In the genomic region with DNA sequence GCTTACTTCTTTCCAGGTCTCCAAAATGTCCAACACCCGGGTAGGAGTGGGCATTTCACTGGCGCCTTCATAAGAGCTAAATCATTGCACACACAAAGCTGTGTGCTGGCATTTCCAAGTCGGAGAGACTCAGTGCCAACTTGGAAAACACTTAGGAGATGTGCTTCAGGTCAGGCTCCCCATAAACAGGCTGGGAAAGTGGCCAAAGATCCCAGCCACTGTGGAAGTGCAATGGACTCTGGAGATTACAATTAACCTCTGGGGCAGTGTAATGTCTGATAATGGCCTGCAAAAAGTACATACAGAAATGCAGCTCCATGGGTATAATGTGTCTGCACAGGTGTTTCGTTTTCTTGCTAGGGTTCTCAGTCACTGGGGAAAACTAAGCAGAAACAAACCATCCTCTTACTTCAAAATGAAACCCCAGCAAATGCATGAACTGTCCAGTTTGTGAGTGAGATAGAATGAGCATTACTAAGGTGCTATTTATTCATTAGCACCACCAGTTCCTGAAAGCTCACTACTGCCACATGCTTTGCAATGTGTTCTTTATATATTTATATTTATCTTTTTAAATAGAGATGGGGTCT, we compare ENCODE assay signal across 15 cellular contexts.
DNase-seq lines count a peak whose midpoint lies in the region; ATAC-seq, FAIRE-seq and TF ChIP-seq lines count a peak whose summit lies in the region.
"Had no signal": no experiment of that assay in that cellular context is flagged by ENCODE, and none has a peak within 500 bp of the region (broad histone marks: within the 10 kb centered on the region; RNA-seq: fewer than 3 reads in every experiment).

No MANE protein-coding gene starts in this region.

- TF ChIP-seq CTCF in GM12864 (IDR thresholded peaks at IDR 0.05; ENCODE audit: low read depth, low read length, missing control alignments) (no peak), bronchial epithelial cell (IDR thresholded peaks at IDR 0.05; ENCODE audit: insufficient read depth, low read length, severe bottlenecking) (no peak), foreskin keratinocyte (conservative IDR thresholded peaks at IDR 0.05) (no peak)

- no peaks in the 10 kb centered on the region for H3K27me3 Mint-ChIP-seq in activated naive CD4-positive, alpha-beta T cell treated with anti-CD3 and anti-CD28 coated beads for 36 hours (ENCODE audit: low read depth)

- H3K4me3 ChIP-seq in GM12864 (ENCODE audit: low read depth, low read length) (no peak overlapping the region), bronchial epithelial cell (ENCODE audit: low read depth, low read length) (no peak overlapping the region)
- H3K4me3 ChIP-seq: breast epithelium, spleen had no signal

- CTCF ChIA-PET in activated naive CD4-positive, alpha-beta T cell treated with anti-CD3 and anti-CD28 coated beads for 36 hours (lab: Charles Lee) = interaction anchor here (1.0 kb wide), 1 partner anchor 104 kb away, joined by 3 read pairs; no protein-coding TSS in a partner anchor

- intact Hi-C loops in activated naive CD4-positive, alpha-beta T cell treated with anti-CD3 and anti-CD28 coated beads for 36 hours (cut with micrococcal nuclease) = no loop called here

- no peaks in the 10 kb centered on the region for H3K36me3 Mint-ChIP-seq in activated naive CD4-positive, alpha-beta T cell treated with anti-CD3 and anti-CD28 coated beads for 36 hours (ENCODE audit: low read depth)

- peaks cover 3% of the 10 kb centered on the region for H3K4me1 Mint-ChIP-seq in activated naive CD4-positive, alpha-beta T cell treated with anti-CD3 and anti-CD28 coated beads for 36 hours (ENCODE audit: low read depth)

- H3K27ac Mint-ChIP-seq in activated naive CD4-positive, alpha-beta T cell treated with anti-CD3 and anti-CD28 coated beads for 36 hours = no peak overlapping the region

- H3K27ac ChIP-seq in foreskin keratinocyte = no peak overlapping the region
- H3K27ac ChIP-seq: breast epithelium, RWPE1, spleen had no signal

- no peaks in the 10 kb centered on the region for H3K9me3 Mint-ChIP-seq in activated naive CD4-positive, alpha-beta T cell treated with anti-CD3 and anti-CD28 coated beads for 36 hours

- H3K4me1 ChIP-seq in foreskin keratinocyte = peaks cover 7% of the 10 kb centered on the region
- H3K4me1 ChIP-seq: spleen had no signal

- ATAC-seq in GM19438 (IDR thresholded peaks at IDR 0.05; ENCODE audit: low read depth, unreplicated experiment) = peak; percentile 75
- ATAC-seq in HG02973 (IDR thresholded peaks at IDR 0.05; ENCODE audit: unreplicated experiment) = peak; percentile 70
- no peak for ATAC-seq in foreskin keratinocyte

- DNase-seq in GM12864 (ENCODE audit: low read depth) (peak; percentile 5), bronchial epithelial cell (ENCODE audit: low read depth) (no peak), NCI-H1092 (lab: John Stamatoyannopoulos, UW) (no peak), foreskin keratinocyte (no peak)
- DNase-seq in stimulated activated CD4-positive, alpha-beta T cell treated with anti-CD3 and anti-CD28 coated beads, Interleukin-2, amount 100 ng/mL, for 48 hours = no peak
- DNase-seq in activated naive CD4-positive, alpha-beta T cell treated with anti-CD3 and anti-CD28 coated beads for 36 hours = no peak
- DNase-seq: activated CD8-positive, alpha-beta memory T cell treated with anti-CD3 and anti-CD28 coated beads for 24 hours; activated naive CD4-positive, alpha-beta T cell; spleen had no signal

- H3K36me3 ChIP-seq in bronchial epithelial cell (ENCODE audit: control insufficient read depth, insufficient read depth, low read length) = no peaks in the 10 kb centered on the region
- H3K36me3 ChIP-seq: breast epithelium, spleen had no signal

- FAIRE-seq in bronchial epithelial cell (lab: Jason Lieb, UNC) = peak; percentile 7
- FAIRE-seq: endothelial cell of umbilical vein, H54 had no signal

- H3K27me3 ChIP-seq in bronchial epithelial cell (ENCODE audit: control insufficient read depth, insufficient read depth, low read length) (no peaks in the 10 kb centered on the region), foreskin keratinocyte (no peaks in the 10 kb centered on the region)
- H3K27me3 ChIP-seq: breast epithelium, spleen had no signal

- no peak overlapping the region for H3K4me3 Mint-ChIP-seq in activated naive CD4-positive, alpha-beta T cell treated with anti-CD3 and anti-CD28 coated beads for 36 hours
